Comparison of ENCODE assay signal across 30 cellular contexts in the genomic region with DNA sequence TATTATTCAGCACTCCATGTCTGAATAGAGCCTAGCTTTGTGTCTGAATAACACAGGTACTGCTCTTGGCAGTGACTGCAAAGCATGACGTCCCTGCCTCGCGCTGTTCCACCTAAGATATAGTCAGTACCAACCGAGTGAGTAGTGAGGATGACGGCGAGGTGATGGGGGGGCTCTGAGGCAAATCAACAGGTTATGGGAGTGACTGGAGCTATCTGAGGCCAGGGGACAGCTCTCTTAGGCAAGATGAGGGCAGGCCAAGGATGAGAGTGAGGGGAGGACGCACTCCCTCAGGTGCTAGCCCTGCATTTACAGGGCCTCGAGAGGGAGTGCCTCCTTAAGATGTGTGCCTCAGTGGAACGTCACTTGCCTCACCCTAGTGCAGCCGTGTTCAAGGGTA. TPM values are rescaled to one million over a fixed set of nuclear protein-coding genes. Genes with fewer than 3 reads are reported as not detected.
DNase-seq lines count a peak whose midpoint lies in the region; ATAC-seq, FAIRE-seq and TF ChIP-seq lines count a peak whose summit lies in the region.
"Had no signal": no experiment of that assay in that cellular context is flagged by ENCODE, and none has a peak within 500 bp of the region (broad histone marks: within the 10 kb centered on the region; RNA-seq: fewer than 3 reads in every experiment).

No MANE protein-coding gene starts in this region.

- H3K4me1 ChIP-seq in astrocyte (ENCODE audit: insufficient read depth, low read length), result peaks cover 15% of the 10 kb centered on the region

- H3K4me2 ChIP-seq in astrocyte (ENCODE audit: low read length), result no peak overlapping the region
- H3K4me2 ChIP-seq: KMS-11 had no signal

- H3K9me3 Mint-ChIP-seq in CD4-positive, alpha-beta T cell, result no peaks in the 10 kb centered on the region
- no peaks in the 10 kb centered on the region for H3K9me3 Mint-ChIP-seq in astrocyte (ENCODE audit: unreplicated experiment)
- H3K9me3 Mint-ChIP-seq in natural killer cell, result no peaks in the 10 kb centered on the region

- no peak for ATAC-seq in CD4-positive, alpha-beta T cell (ENCODE audit: poor library complexity)
- ATAC-seq in natural killer cell, result no peak
- no peak for ATAC-seq in GM21447 (IDR thresholded peaks at IDR 0.05; ENCODE audit: unreplicated experiment)
- ATAC-seq in Right ventricle myocardium superior (ENCODE audit: poor library complexity), result no peak
- ATAC-seq: HCT116 had no signal

- no peak overlapping the region for H3K4me3 ChIP-seq in astrocyte (ENCODE audit: insufficient read depth, low read depth, low read length)

- no peak overlapping the region for H2AFZ ChIP-seq in astrocyte (ENCODE audit: low read depth, low read length)

- H3K9ac ChIP-seq in astrocyte (ENCODE audit: low read length), result no peak overlapping the region
- H3K9ac ChIP-seq: KMS-11 had no signal

- DNase-seq in CD4-positive, alpha-beta T cell, result no peak
- no peak for DNase-seq in astrocyte (ENCODE audit: low read depth)
- DNase-seq in natural killer cell, result no peak
- DNase-seq in posterior vena cava (ENCODE audit: low spot score), result peak; percentile 67
- DNase-seq in mesenteric fat pad (ENCODE audit: low spot score), result no peak
- no peak for DNase-seq in Right ventricle myocardium superior
- DNase-seq: CD4-positive, alpha-beta memory T cell; COR-L47; DMS53; MM.1S; NCI-H1048; NCI-H1417; NCI-H1694; NCI-H2029 treated with DMSO at 0.1 percent for 48 hours; NCI-H2227 treated with DMSO at 0.1 percent for 48 hours; NCI-H526 treated with DMSO at 0.1 percent for 48 hours; RPMI8226; SHP77 treated with DMSO at 0.1 percent for 48 hours had no signal

- intact Hi-C loops in CD4-positive, alpha-beta T cell (cut with DNase I, micrococcal nuclease), result no loop called here
- intact Hi-C loops in natural killer cell (cut with micrococcal nuclease), result no loop called here
- intact Hi-C loops in posterior vena cava (cut with DNase I), result no loop called here
- intact Hi-C loops in Right ventricle myocardium superior (cut with DNase I), result no loop called here

- POLR2A ChIA-PET in CD4-positive, alpha-beta T cell (lab: Charles Lee), result interaction anchor here (0.5 to 1.1 kb wide), 3 partner anchors 60 to 67 kb away, joined by 3 to 4 read pairs (median 3); a partner anchor contains a TSS

- peaks cover 5% of the 10 kb centered on the region for H4K20me1 ChIP-seq in astrocyte (ENCODE audit: insufficient read depth, low read length)

- CTCF ChIA-PET in CD4-positive, alpha-beta T cell (lab: Charles Lee), result no interaction called here

- H3K4me1 Mint-ChIP-seq in CD4-positive, alpha-beta T cell (ENCODE audit: low read depth), result peaks cover 15% of the 10 kb centered on the region
- H3K4me1 Mint-ChIP-seq in astrocyte (ENCODE audit: low read depth, unreplicated experiment) (peaks cover 10% of the 10 kb centered on the region), natural killer cell (peaks cover 7 to 26% of the 10 kb centered on the region in 2 donors)

- H3K79me2 ChIP-seq in astrocyte (ENCODE audit: insufficient read depth, low read length), result no peaks in the 10 kb centered on the region

- H3K36me3 Mint-ChIP-seq in CD4-positive, alpha-beta T cell (ENCODE audit: low read depth), result no peaks in the 10 kb centered on the region
- H3K36me3 Mint-ChIP-seq in astrocyte (ENCODE audit: low read depth, unreplicated experiment), result peaks cover 2% of the 10 kb centered on the region
- no peaks in the 10 kb centered on the region for H3K36me3 Mint-ChIP-seq in natural killer cell
- H3K36me3 Mint-ChIP-seq: CD4-positive, alpha-beta memory T cell; IgD-negative memory B cell had no signal

- H3K27me3 ChIP-seq in CD4-positive, alpha-beta T cell (ENCODE audit: control insufficient read depth, insufficient read depth, low read length), result peaks cover 33% of the 10 kb centered on the region
- H3K27me3 ChIP-seq in astrocyte (ENCODE audit: insufficient read depth, low read length), result peaks cover 30% of the 10 kb centered on the region

- no peak for TF ChIP-seq CTCF in CD4-positive, alpha-beta T cell (IDR thresholded peaks at IDR 0.05)
- TF ChIP-seq CTCF in astrocyte (IDR thresholded peaks at IDR 0.05; ENCODE audit: insufficient read depth, low read depth, low read length), result no peak
- no peak for TF ChIP-seq CTCF in natural killer cell (IDR thresholded peaks at IDR 0.05)

- H3K9me3 ChIP-seq in CD4-positive, alpha-beta T cell (ENCODE audit: control insufficient read depth, low read length), result no peaks in the 10 kb centered on the region
- H3K9me3 ChIP-seq in astrocyte (ENCODE audit: insufficient read depth, low read depth, low read length), result no peaks in the 10 kb centered on the region
- H3K9me3 ChIP-seq: BLaER1 treated with 17β-estradiol and CSF1 and Interleukin-3, amounts not matched to agents 10 nM and 100 nM had no signal

- no peak for FAIRE-seq in astrocyte (lab: Jason Lieb, UNC)
- FAIRE-seq: A204.1, GM18507 had no signal

- peak overlapping the region; percentile 56 for H3K4me3 Mint-ChIP-seq in CD4-positive, alpha-beta T cell
- H3K4me3 Mint-ChIP-seq in astrocyte (ENCODE audit: unreplicated experiment) (no peak overlapping the region), natural killer cell (peak overlapping the region; percentile 66)

- no peak overlapping the region for H3K27ac Mint-ChIP-seq in CD4-positive, alpha-beta T cell
- H3K27ac Mint-ChIP-seq in astrocyte (ENCODE audit: unreplicated experiment) (peak overlapping the region; percentile 26), natural killer cell (peak overlapping the region in 1 of 2 donors; percentile 4)

- peaks cover 34% of the 10 kb centered on the region for H3K27me3 Mint-ChIP-seq in CD4-positive, alpha-beta T cell
- H3K27me3 Mint-ChIP-seq in astrocyte (ENCODE audit: low read depth, unreplicated experiment) (peaks cover 54% of the 10 kb centered on the region), natural killer cell (ENCODE audit: low read depth in 2 of 2) (peaks cover under 1 to 6% of the 10 kb centered on the region in 2 donors)

- no peak overlapping the region for H3K27ac ChIP-seq in CD4-positive, alpha-beta T cell (ENCODE audit: low read depth, low read length)
- H3K27ac ChIP-seq in astrocyte (ENCODE audit: low read depth, low read length), result no peak overlapping the region
- H3K27ac ChIP-seq: BLaER1 treated with 17β-estradiol and CSF1 and Interleukin-3, amounts not matched to agents 10 nM and 100 nM; HL-60; KMS-11 had no signal

- H3K36me3 ChIP-seq in astrocyte (ENCODE audit: insufficient read depth, low read length), result no peaks in the 10 kb centered on the region
- H3K36me3 ChIP-seq: BLaER1 treated with 17β-estradiol and CSF1 and Interleukin-3, amounts not matched to agents 10 nM and 100 nM had no signal

RNA-seq across cellular contexts. Expression of a gene that starts 28.1 kb away (rescaled TPM):
- total RNA-seq in CD4-positive, alpha-beta T cell, result not detected
- not detected in 2 replicates for total RNA-seq in astrocyte
- total RNA-seq in natural killer cell, result not detected
- not detected for total RNA-seq in posterior vena cava
- not detected for total RNA-seq in mesenteric fat pad
- not detected for total RNA-seq in Right ventricle myocardium superior
- total RNA-seq: CD4-positive, alpha-beta memory T cell; Daoy; G401; H4; NCI-H460 had no signal

RNA-seq across cellular contexts. Expression of a gene that starts 39.8 kb away (rescaled TPM):
- total RNA-seq in CD4-positive, alpha-beta T cell, result 10 to 100 TPM; 39.1 to 46.7 TPM
- total RNA-seq in astrocyte (12.8 and 14.5 TPM in 2 replicates), natural killer cell (10 to 100 TPM; 12.2 to 25.3 (median 12.2) TPM), posterior vena cava (10 to 100 TPM; 17.1 to 20.8 TPM), mesenteric fat pad (25.1 TPM), Right ventricle myocardium superior (15.5 TPM)

RNA-seq across cellular contexts. Expression of a gene that starts 58.8 kb away (rescaled TPM):
- 1 to 10 TPM; 2.9 to 3.0 TPM for total RNA-seq in CD4-positive, alpha-beta T cell
- total RNA-seq in astrocyte (13.1 and 16.7 TPM in 2 replicates), natural killer cell (1 to 10 TPM; 8.3 to 9.7 (median 9.1) TPM), posterior vena cava (10 to 100 TPM; 16.8 to 23.5 TPM), mesenteric fat pad (31.1 TPM), Right ventricle myocardium superior (91.6 TPM)

RNA-seq across cellular contexts. Expression of a gene that starts 59.9 kb away (rescaled TPM):
- 10 to 100 TPM; 86.9 to 96.9 TPM for total RNA-seq in CD4-positive, alpha-beta T cell
- total RNA-seq in astrocyte, result 315 and 359 TPM in 2 replicates
- total RNA-seq in natural killer cell, result 100 to 1,000 TPM in 2 of 3 donors, 10 to 100 TPM in 1; 82.3 to 114 (median 112) TPM
- 100 to 1,000 TPM; 190 to 234 TPM for total RNA-seq in posterior vena cava
- 190 TPM for total RNA-seq in mesenteric fat pad
- 194 TPM for total RNA-seq in Right ventricle myocardium superior
